Comparison of ENCODE assay signal across 27 cellular contexts in genomic region chr20:11426938-11427337, GRCh38.
DNase-seq lines count a peak whose midpoint lies in the region; ATAC-seq, FAIRE-seq and TF ChIP-seq lines count a peak whose summit lies in the region.
"Had no signal": no experiment of that assay in that cellular context is flagged by ENCODE, and none has a peak within 500 bp of the region (broad histone marks: within the 10 kb centered on the region; RNA-seq: fewer than 3 reads in every experiment).

No MANE protein-coding gene starts in this region.

- in situ Hi-C loops in mammary epithelial cell (cut with MboI; ENCODE audit: low sequenced_read_pairs in 2 of 2): no loop called here

- no peak overlapping the region for H3K4me2 ChIP-seq in mammary epithelial cell (ENCODE audit: insufficient read depth, low read depth, low read length)

- H3K27me3 ChIP-seq in mammary epithelial cell (ENCODE audit: insufficient read depth, low read length): no peaks in the 10 kb centered on the region
- H3K27me3 ChIP-seq: Peyer's patch, SJSA1 had no signal

- no peak for TF ChIP-seq CTCF in mammary epithelial cell (conservative IDR thresholded peaks at IDR 0.05 in 1 of 2, IDR thresholded peaks at IDR 0.05 in 1 of 2; ENCODE audit: extremely low read depth in 1 of 2, insufficient read depth in 1 of 2, low read depth in 1 of 2, low read length in 2 of 2)
- no peak for TF ChIP-seq CTCF in MCF 10A (IDR thresholded peaks at IDR 0.05; ENCODE audit: unreplicated experiment)
- TF ChIP-seq CTCF in neural crest cell (conservative IDR thresholded peaks at IDR 0.05): no peak

- no peaks in the 10 kb centered on the region for H3K9me3 ChIP-seq in mammary epithelial cell (replicated peaks; ENCODE audit: insufficient read depth, low read length)
- H3K9me3 ChIP-seq: Peyer's patch, SJSA1 had no signal

- H3K4me1 ChIP-seq in mammary epithelial cell (ENCODE audit: insufficient read depth, low read length): peaks cover 5% of the 10 kb centered on the region
- H3K4me1 ChIP-seq: Peyer's patch, SJSA1 had no signal

- H4K20me1 ChIP-seq in mammary epithelial cell (ENCODE audit: insufficient read depth, low read length): no peaks in the 10 kb centered on the region

- no peak overlapping the region for H3K27ac ChIP-seq in mammary epithelial cell (ENCODE audit: insufficient read depth, low read depth, low read length)
- H3K27ac ChIP-seq: 22Rv1, GM23248, Peyer's patch, SJSA1 had no signal

- H3K9me3 Mint-ChIP-seq in MCF 10A (ENCODE audit: unreplicated experiment) (no peaks in the 10 kb centered on the region), neural crest cell (no peaks in the 10 kb centered on the region)
- H3K9me3 Mint-ChIP-seq: CD8-positive, alpha-beta T cell had no signal

- no peaks in the 10 kb centered on the region for H3K27me3 Mint-ChIP-seq in MCF 10A (ENCODE audit: insufficient read depth, unreplicated experiment)
- H3K27me3 Mint-ChIP-seq in neural crest cell (ENCODE audit: low read depth): no peaks in the 10 kb centered on the region

- H3K4me3 Mint-ChIP-seq in MCF 10A (ENCODE audit: unreplicated experiment) (no peak overlapping the region), neural crest cell (peak overlapping the region; percentile 3)
- H3K4me3 Mint-ChIP-seq: CD8-positive, alpha-beta T cell had no signal

- POLR2A ChIA-PET in MCF 10A (lab: Yijun Ruan, JAX): interaction anchor here (0.5 to 1.5 kb wide), 2 partner anchors 28 to 72 kb away, joined by 3 to 5 read pairs; no protein-coding TSS in a partner anchor

- H3K27ac Mint-ChIP-seq in MCF 10A (ENCODE audit: low read depth, unreplicated experiment): no peak overlapping the region
- peak overlapping the region; percentile 2 for H3K27ac Mint-ChIP-seq in neural crest cell (ENCODE audit: unreplicated experiment)
- H3K27ac Mint-ChIP-seq: CD8-positive, alpha-beta T cell had no signal

- dilution Hi-C loops in mammary epithelial cell (cut with HindIII; ENCODE audit: low sequenced_read_pairs): no loop called here

- intact Hi-C loops in mammary epithelial cell (cut with micrococcal nuclease): no loop called here
- intact Hi-C loops in MCF 10A (cut with micrococcal nuclease): no loop called here

- no peaks in the 10 kb centered on the region for H3K79me2 ChIP-seq in mammary epithelial cell (ENCODE audit: insufficient read depth, low read length)

- no peak overlapping the region for H3K4me3 ChIP-seq in mammary epithelial cell (replicated peaks in 1 of 3; ENCODE audit: insufficient read depth in 1 of 3, low read depth in 2 of 3, low read length in 3 of 3)
- H3K4me3 ChIP-seq: GM12878, GM23248, Peyer's patch, SJSA1 had no signal

- peak; percentile 21 for FAIRE-seq in endometrium (lab: Jason Lieb, UNC)
- FAIRE-seq: GM12878 had no signal

- WGBS in mammary epithelial cell (ENCODE audit: low coverage, missing lambda C conversion rate): 93% methylated on average over 3 of the region's 3 CpGs

- no TSS peak for BruUV-seq in mammary epithelial cell (replicated peaks; lab: Mats Ljungman, UMichigan)
- no TSS peak for BruUV-seq in MCF 10A (replicated peaks; lab: Mats Ljungman, UMichigan)

- ATAC-seq in GM18861 (IDR thresholded peaks at IDR 0.05; ENCODE audit: unreplicated experiment): no peak
- ATAC-seq: CD8-positive, alpha-beta T cell; GM12878; HCT116 had no signal

- peaks cover 4% of the 10 kb centered on the region for H3K4me1 Mint-ChIP-seq in MCF 10A (ENCODE audit: insufficient read depth, unreplicated experiment)
- peaks cover 57% of the 10 kb centered on the region for H3K4me1 Mint-ChIP-seq in neural crest cell

- no peak for DNase-seq in mammary epithelial cell
- no peak for DNase-seq in MCF 10A (ENCODE audit: unreplicated experiment)
- DNase-seq in neural crest cell (ENCODE audit: low read depth, low spot score): no peak
- no peak for DNase-seq in NCI-H2196 treated with DMSO at 0.1 percent for 48 hours (lab: John Stamatoyannopoulos, UW; ENCODE audit: unreplicated experiment)
- DNase-seq in activated CD8-positive, alpha-beta memory T cell treated with anti-CD3 and anti-CD28 coated beads, Interleukin-2, amount 50 U/mL, for 4 hours: no peak
- no peak for DNase-seq in SHP77 (lab: John Stamatoyannopoulos, UW)
- DNase-seq: ACHN; C1 segment of cervical spinal cord; CD8-positive, alpha-beta T cell; DND-41; GM23248; Kasumi-1; MM.1S; NCI-H1048; NCI-H1417 treated with DMSO at 0.1 percent for 48 hours; NCI-H187 treated with DMSO at 0.1 percent for 48 hours; NCI-H2107; NCI-H226; NCI-H524; NCI-H774; Peyer's patch had no signal

- H3K9ac ChIP-seq in mammary epithelial cell (ENCODE audit: insufficient read depth, low read length): no peak overlapping the region
- H3K9ac ChIP-seq: GM23248 had no signal

- peak overlapping the region; percentile 27 for H2AFZ ChIP-seq in mammary epithelial cell (ENCODE audit: low read depth, low read length)
- H2AFZ ChIP-seq: GM23248 had no signal

- CTCF ChIA-PET in mammary epithelial cell (lab: Charles Lee; ENCODE audit: low non-redundant PET) (no interaction called here), MCF 10A (lab: Yijun Ruan, JAX) (interaction anchor here (0.6 to 1.0 kb wide), 2 partner anchors 16 to 790 kb away, joined by 3 to 4 read pairs; no protein-coding TSS in a partner anchor)

- H3K36me3 ChIP-seq in mammary epithelial cell (ENCODE audit: insufficient read depth, low read length): no peaks in the 10 kb centered on the region
- H3K36me3 ChIP-seq: Peyer's patch, SJSA1 had no signal

- H3K36me3 Mint-ChIP-seq in MCF 10A (ENCODE audit: insufficient read depth, unreplicated experiment) (no peaks in the 10 kb centered on the region), neural crest cell (ENCODE audit: low read depth) (peaks cover under 1% of the 10 kb centered on the region)
- H3K36me3 Mint-ChIP-seq: CD8-positive, alpha-beta T cell had no signal
